Comparison of ENCODE assay signal across 18 cellular contexts in the genomic region with DNA sequence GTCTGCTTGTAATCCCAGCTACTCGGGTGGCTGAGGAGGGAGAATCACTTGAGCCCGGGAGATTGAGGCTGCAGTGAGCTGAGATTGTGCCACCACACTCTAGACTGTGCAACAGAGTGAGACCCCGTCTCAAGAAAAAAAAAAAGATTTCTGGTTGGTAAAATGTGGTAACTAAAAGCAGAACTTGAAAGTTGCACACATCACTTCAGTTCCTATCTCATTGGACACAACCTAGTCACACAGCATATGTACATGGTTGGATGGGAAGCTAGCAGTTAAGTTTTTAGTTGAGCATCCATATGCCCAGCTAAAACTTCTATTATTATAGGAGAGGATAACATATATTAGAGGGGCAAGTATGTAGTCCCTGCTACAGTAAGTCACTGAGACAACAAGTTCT. TPM values are rescaled to one million over a fixed set of nuclear protein-coding genes. Genes with fewer than 3 reads are reported as not detected.
DNase-seq lines count a peak whose midpoint lies in the region; ATAC-seq and TF ChIP-seq lines count a peak whose summit lies in the region.
"Had no signal": no experiment of that assay in that cellular context is flagged by ENCODE, and none has a peak within 500 bp of the region (broad histone marks: within the 10 kb centered on the region; RNA-seq: fewer than 3 reads in every experiment).

No MANE protein-coding gene starts in this region.

- H3K4me3 ChIP-seq in trophoblast cell (ENCODE audit: low read depth, low read length), result no peak overlapping the region
- H3K4me3 ChIP-seq in suprapubic skin, result no peak overlapping the region

- H3K27me3 Mint-ChIP-seq in Calu3 (ENCODE audit: unreplicated experiment), result no peaks in the 10 kb centered on the region
- no peaks in the 10 kb centered on the region for H3K27me3 Mint-ChIP-seq in T-helper 2 cell treated with Interferon-gamma antibody and Interleukin-4, amounts not matched to agents 5 μg/mL and 100 μg/mL, for 36 hours (ENCODE audit: low read depth)
- H3K27me3 Mint-ChIP-seq: activated naive CD8-positive, alpha-beta T cell treated with anti-CD3 and anti-CD28 coated beads for 36 hours had no signal

- DNase-seq in NOMO-1 treated with dmso at 0.1 percent for 144 hours (lab: John Stamatoyannopoulos, UW; ENCODE audit: unreplicated experiment) (peak; percentile 48), trophoblast cell (no peak), Calu3 (no peak), suprapubic skin (ENCODE audit: low spot score in 2 of 2) (no peak), cerebellum (ENCODE audit: low spot score) (no peak)
- DNase-seq in T-helper 2 cell treated with Interferon-gamma antibody and Interleukin-4, amounts not matched to agents 5 μg/mL and 100 μg/mL, for 36 hours (ENCODE audit: low spot score), result no peak
- DNase-seq: activated CD4-positive, alpha-beta T cell treated with anti-CD3 and anti-CD28 coated beads for 48 hours; activated naive CD8-positive, alpha-beta T cell treated with anti-CD3 and anti-CD28 coated beads for 36 hours; activated T-cell treated with anti-CD3 and anti-CD28 coated beads for 4 hours; BE2C; DMS 273 treated with DMSO at 0.1 percent for 48 hours; effector CD4-positive, alpha-beta T cell; hippocampal formation; MM.1S had no signal

- H4K12ac ChIP-seq in trophoblast cell (ENCODE audit: low read depth, low read length), result no peak overlapping the region

- H2BK120ac ChIP-seq in trophoblast cell (ENCODE audit: insufficient read depth, low read length, poor library complexity), result no peak overlapping the region

- no CpG with 5 or more reads among the region's 3 CpGs for WGBS in trophoblast cell (ENCODE audit: extremely low coverage, insufficient coverage, insufficient read length)
- WGBS in suprapubic skin, result 82% methylated on average over 3 of the region's 3 CpGs

- no peak for TF ChIP-seq POLR2A in suprapubic skin (IDR thresholded peaks at IDR 0.05)

- intact Hi-C loops in Calu3 (cut with micrococcal nuclease; ENCODE audit: unreplicated experiment), result loop anchor here (2.0 kb wide), 1 partner anchor 213 kb away; no protein-coding TSS in a partner anchor

- H3K27ac Mint-ChIP-seq in Calu3 (ENCODE audit: unreplicated experiment), result no peak overlapping the region
- no peak overlapping the region for H3K27ac Mint-ChIP-seq in T-helper 2 cell treated with Interferon-gamma antibody and Interleukin-4, amounts not matched to agents 5 μg/mL and 100 μg/mL, for 36 hours
- H3K27ac Mint-ChIP-seq: activated naive CD8-positive, alpha-beta T cell treated with anti-CD3 and anti-CD28 coated beads for 36 hours had no signal

- CTCF ChIA-PET in Calu3 (lab: Charles Lee), result no interaction called here

- ATAC-seq in GM19328 (IDR thresholded peaks at IDR 0.05; ENCODE audit: unreplicated experiment) (peak; percentile 66), HG02884 (IDR thresholded peaks at IDR 0.05; ENCODE audit: unreplicated experiment) (peak; percentile 61)
- ATAC-seq: sciatic nerve had no signal

- H3K4me1 Mint-ChIP-seq in Calu3 (ENCODE audit: low read depth, unreplicated experiment), result no peaks in the 10 kb centered on the region
- H3K4me1 Mint-ChIP-seq in T-helper 2 cell treated with Interferon-gamma antibody and Interleukin-4, amounts not matched to agents 5 μg/mL and 100 μg/mL, for 36 hours (ENCODE audit: low read depth), result no peaks in the 10 kb centered on the region

- H4K91ac ChIP-seq in trophoblast cell (ENCODE audit: low read depth, low read length), result no peak overlapping the region

- H3K9me3 ChIP-seq in trophoblast cell (ENCODE audit: insufficient read depth, low read depth, low read length) (no peaks in the 10 kb centered on the region), suprapubic skin (no peaks in the 10 kb centered on the region)
- H3K9me3 ChIP-seq: BE2C had no signal

- no peak overlapping the region for H3K9ac ChIP-seq in trophoblast cell (ENCODE audit: low read length)

- H3K79me2 ChIP-seq in trophoblast cell (ENCODE audit: control insufficient read depth, insufficient read depth, low read length, poor library complexity), result no peaks in the 10 kb centered on the region

- H3K4me2 ChIP-seq in trophoblast cell (ENCODE audit: low read length), result no peak overlapping the region

- H3K4ac ChIP-seq in trophoblast cell (ENCODE audit: low read depth, low read length), result no peak overlapping the region

- no peak overlapping the region for H2BK12ac ChIP-seq in trophoblast cell (ENCODE audit: low read length)

- no peak overlapping the region for H3K4me3 Mint-ChIP-seq in Calu3 (ENCODE audit: low read depth, unreplicated experiment)
- no peak overlapping the region for H3K4me3 Mint-ChIP-seq in T-helper 2 cell treated with Interferon-gamma antibody and Interleukin-4, amounts not matched to agents 5 μg/mL and 100 μg/mL, for 36 hours
- H3K4me3 Mint-ChIP-seq: activated naive CD8-positive, alpha-beta T cell treated with anti-CD3 and anti-CD28 coated beads for 36 hours had no signal

- H3K23ac ChIP-seq in trophoblast cell (ENCODE audit: low read length), result no peak overlapping the region

- H2BK5ac ChIP-seq in trophoblast cell (ENCODE audit: low read depth, low read length, poor library complexity), result no peak overlapping the region

- no peak overlapping the region for H4K8ac ChIP-seq in trophoblast cell (ENCODE audit: low read depth, low read length)

- no TSS peak for BruUV-seq in Calu3 (replicated peaks; lab: Mats Ljungman, UMichigan)

- H3K9me3 Mint-ChIP-seq in Calu3 (ENCODE audit: low read depth, unreplicated experiment), result peaks cover 2% of the 10 kb centered on the region
- H3K9me3 Mint-ChIP-seq in T-helper 2 cell treated with Interferon-gamma antibody and Interleukin-4, amounts not matched to agents 5 μg/mL and 100 μg/mL, for 36 hours, result no peaks in the 10 kb centered on the region

- H2AK5ac ChIP-seq in trophoblast cell (ENCODE audit: low read length), result no peak overlapping the region

- H3K27ac ChIP-seq in trophoblast cell (ENCODE audit: low read depth, low read length), result no peak overlapping the region
- no peak overlapping the region for H3K27ac ChIP-seq in suprapubic skin
- H3K27ac ChIP-seq: RWPE1 had no signal

- H3K27me3 ChIP-seq in trophoblast cell (ENCODE audit: insufficient read depth, low read length), result no peaks in the 10 kb centered on the region
- H3K27me3 ChIP-seq in suprapubic skin, result no peaks in the 10 kb centered on the region
- H3K27me3 ChIP-seq: BE2C had no signal

- TF ChIP-seq EP300 in suprapubic skin (IDR thresholded peaks at IDR 0.05), result no peak

- H3K4me1 ChIP-seq in trophoblast cell (ENCODE audit: control insufficient read depth in 1 of 2, insufficient read depth in 2 of 2, low read length in 2 of 2), result no peaks in the 10 kb centered on the region
- no peaks in the 10 kb centered on the region for H3K4me1 ChIP-seq in suprapubic skin
- H3K4me1 ChIP-seq: BE2C had no signal

- peaks cover 0 to 2% of the 10 kb centered on the region in 2 experiments for H3K36me3 ChIP-seq in trophoblast cell (ENCODE audit: control insufficient read depth in 1 of 2, insufficient read depth in 2 of 2, low read length in 2 of 2)
- no peaks in the 10 kb centered on the region for H3K36me3 ChIP-seq in suprapubic skin
- H3K36me3 ChIP-seq: BE2C had no signal

- no peak overlapping the region for H3K18ac ChIP-seq in trophoblast cell (ENCODE audit: low read length)

- H3K14ac ChIP-seq in trophoblast cell (ENCODE audit: low read length), result no peak overlapping the region

- no peaks in the 10 kb centered on the region for H3K79me1 ChIP-seq in trophoblast cell (ENCODE audit: low read length)

- H3K36me3 Mint-ChIP-seq in Calu3 (ENCODE audit: insufficient read depth, unreplicated experiment), result peaks cover 5% of the 10 kb centered on the region
- peaks cover 9% of the 10 kb centered on the region for H3K36me3 Mint-ChIP-seq in T-helper 2 cell treated with Interferon-gamma antibody and Interleukin-4, amounts not matched to agents 5 μg/mL and 100 μg/mL, for 36 hours (ENCODE audit: low read depth)

- TF ChIP-seq CTCF in Calu3 (IDR thresholded peaks at IDR 0.05; ENCODE audit: unreplicated experiment), result no peak
- TF ChIP-seq CTCF in suprapubic skin (IDR thresholded peaks at IDR 0.05), result no peak

- peak overlapping the region; percentile 54 for H2AFZ ChIP-seq in trophoblast cell (ENCODE audit: insufficient read depth, low read length, poor library complexity)

RNA-seq across cellular contexts. Expression of a gene that starts 22.1 kb away (rescaled TPM):
- 61.0 and 61.1 TPM in 2 replicates for polyA plus RNA-seq in trophoblast cell (2013)
- total RNA-seq in Calu3 (2022) (30.7 and 34.7 TPM in 2 replicates), suprapubic skin (10 to 100 TPM; 30.6 to 43.4 (median 36.0) TPM), cerebellum (30.2 TPM)

RNA-seq across cellular contexts. Expression of a gene that starts 48.4 kb away (rescaled TPM):
- polyA plus RNA-seq in trophoblast cell (2013), result 110 and 120 TPM in 2 replicates
- total RNA-seq in Calu3 (2022) (42.0 and 46.8 TPM in 2 replicates), suprapubic skin (100 to 1,000 TPM in 1 of 4 donors, 10 to 100 TPM in 3; 35.0 to 100 (median 47.7) TPM), cerebellum (85.7 TPM)
